8 cellular contexts compared by ENCODE assay signal in genomic region chr6:2817778-2818443, GRCh38. TPM values are rescaled to one million over a fixed set of nuclear protein-coding genes. Genes with fewer than 3 reads are reported as not detected.
DNase-seq lines count a peak whose midpoint lies in the region; ATAC-seq and TF ChIP-seq lines count a peak whose summit lies in the region.

No MANE protein-coding gene starts in this region.

- H3K27ac ChIP-seq in lower lobe of right lung (peak overlapping the region; percentile 79), upper lobe of right lung (peak overlapping the region; percentile 63)

- no peak overlapping the region for H3K4me3 ChIP-seq in lower lobe of right lung
- no peak overlapping the region for H3K4me3 ChIP-seq in upper lobe of right lung

- peaks cover 8 to 9% of the 10 kb centered on the region in 2 donors for H3K9me3 Mint-ChIP-seq in activated T-cell treated with anti-CD3 and anti-CD28 coated beads, Interleukin-2, amount 50 U/mL, for 72 hours

- H3K27me3 ChIP-seq in lower lobe of right lung (ENCODE audit: low read depth), result no peaks in the 10 kb centered on the region
- H3K27me3 ChIP-seq in upper lobe of right lung, result no peaks in the 10 kb centered on the region

- intact Hi-C loops in lower lobe of right lung (cut with DNase I), result no loop called here
- intact Hi-C loops in upper lobe of right lung (cut with DNase I), result no loop called here

- H3K27me3 Mint-ChIP-seq in activated T-cell treated with anti-CD3 and anti-CD28 coated beads, Interleukin-2, amount 50 U/mL, for 72 hours (ENCODE audit: low read depth), result peaks cover 7% of the 10 kb centered on the region

- TF ChIP-seq CTCF in lower lobe of right lung (IDR thresholded peaks at IDR 0.05) (no peak), upper lobe of right lung (IDR thresholded peaks at IDR 0.05) (no peak)

- peak; percentile 73 to 79 for ATAC-seq in activated T-cell treated with anti-CD3 and anti-CD28 coated beads, Interleukin-2, amount 50 U/mL, for 72 hours (replicated peaks in 1 of 2)
- peak; percentile 80 to 96 for ATAC-seq in lower lobe of right lung
- peak; percentile 83 for ATAC-seq in upper lobe of right lung
- no peak for ATAC-seq in HG03565 (IDR thresholded peaks at IDR 0.05; ENCODE audit: unreplicated experiment)
- ATAC-seq in GM18519 (IDR thresholded peaks at IDR 0.05; ENCODE audit: low FRiP score, unreplicated experiment), result no peak

- H3K27ac Mint-ChIP-seq in activated T-cell treated with anti-CD3 and anti-CD28 coated beads, Interleukin-2, amount 50 U/mL, for 72 hours, result peak overlapping the region; percentile 69

- DNase-seq in activated T-cell treated with anti-CD3 and anti-CD28 coated beads, Interleukin-2, amount 50 U/mL, for 72 hours, result no peak
- no peak for DNase-seq in activated T-cell treated with anti-CD3 and anti-CD28 coated beads for 4 hours
- DNase-seq in dermis microvascular lymphatic vessel endothelial cell (ENCODE audit: low read depth in 2 of 2), result peak; percentile 75 to 90
- DNase-seq in lower lobe of right lung, result no peak
- DNase-seq in upper lobe of right lung, result no peak
- DNase-seq in activated CD4-positive, alpha-beta T cell treated with anti-CD3 and anti-CD28 coated beads for 1 hour, result no peak

- peaks cover 41% of the 10 kb centered on the region for H3K4me1 Mint-ChIP-seq in activated T-cell treated with anti-CD3 and anti-CD28 coated beads, Interleukin-2, amount 50 U/mL, for 72 hours (ENCODE audit: low read depth)

- H3K36me3 ChIP-seq in lower lobe of right lung, result no peaks in the 10 kb centered on the region
- H3K36me3 ChIP-seq in upper lobe of right lung, result no peaks in the 10 kb centered on the region

- peaks cover 7% of the 10 kb centered on the region for H3K9me3 ChIP-seq in lower lobe of right lung
- H3K9me3 ChIP-seq in upper lobe of right lung, result no peaks in the 10 kb centered on the region

- peaks cover 18 to 24% of the 10 kb centered on the region in 2 donors for H3K36me3 Mint-ChIP-seq in activated T-cell treated with anti-CD3 and anti-CD28 coated beads, Interleukin-2, amount 50 U/mL, for 72 hours (ENCODE audit: insufficient read depth in 2 of 2)

- H3K4me3 Mint-ChIP-seq in activated T-cell treated with anti-CD3 and anti-CD28 coated beads, Interleukin-2, amount 50 U/mL, for 72 hours, result peak overlapping the region; percentile 31 to 55

- H3K4me1 ChIP-seq in lower lobe of right lung, result peaks cover 37% of the 10 kb centered on the region
- H3K4me1 ChIP-seq in upper lobe of right lung, result peaks cover 24% of the 10 kb centered on the region

RNA-seq across cellular contexts. Expression of gene SERPINB1, which starts 23.8 kb away (rescaled TPM):
- 100 to 1,000 TPM; 131 to 203 TPM for total RNA-seq in activated T-cell treated with anti-CD3 and anti-CD28 coated beads, Interleukin-2, amount 50 U/mL, for 72 hours
- total RNA-seq in dermis microvascular lymphatic vessel endothelial cell (18.3 and 36.3 TPM in 2 replicates), lower lobe of right lung (125 TPM), upper lobe of right lung (101 TPM)

RNA-seq across cellular contexts. Expression of gene WRNIP1, which starts 52.7 kb away (rescaled TPM):
- total RNA-seq in activated T-cell treated with anti-CD3 and anti-CD28 coated beads, Interleukin-2, amount 50 U/mL, for 72 hours, result 10 to 100 TPM; 40.9 to 47.1 TPM
- 43.3 and 49.1 TPM in 2 replicates for total RNA-seq in dermis microvascular lymphatic vessel endothelial cell
- 45.1 TPM for total RNA-seq in lower lobe of right lung
- 42.9 TPM for total RNA-seq in upper lobe of right lung

Comparison
In these comparisons a context has a peak if more than half of its experiments do, and no peak if none do; other contexts are left out.
1. ATAC-seq: peak in activated T-cell treated with anti-CD3 and anti-CD28 coated beads, Interleukin-2, amount 50 U/mL, for 72 hours (2 of 2), lower lobe of right lung (2 of 2) and upper lobe of right lung (single experiment); none in HG03565 (single experiment) and GM18519 (single experiment).
2. DNase-seq: peak in dermis microvascular lymphatic vessel endothelial cell (2 of 2); none in activated T-cell treated with anti-CD3 and anti-CD28 coated beads, Interleukin-2, amount 50 U/mL, for 72 hours (0 of 2), activated T-cell treated with anti-CD3 and anti-CD28 coated beads for 4 hours (single experiment), lower lobe of right lung (single experiment), upper lobe of right lung (single experiment) and activated CD4-positive, alpha-beta T cell treated with anti-CD3 and anti-CD28 coated beads for 1 hour (single experiment).